ENCODE assay signal across 1 cellular context in genomic region chr5:2696156-2696807, GRCh38.
TF ChIP-seq lines count a peak whose summit lies in the region.

No MANE protein-coding gene starts in this region.

TF ChIP-seq in H1, 55 proteins besides CTCF, POLR2A, EP300 and RAD21:
- TF ChIP-seq BACH1 (IDR thresholded peaks at IDR 0.05; ENCODE audit: low read length) (no peak), KDM4A (IDR thresholded peaks at IDR 0.05; ENCODE audit: low read depth, low read length, severe bottlenecking) (no peak), SUZ12 (IDR thresholded peaks at IDR 0.05; ENCODE audit: low read length) (no peak), ATF3 (IDR thresholded peaks at IDR 0.05; ENCODE audit: insufficient read depth, low read depth, low read length) (no peak), CHD2 (IDR thresholded peaks at IDR 0.05; ENCODE audit: low read length) (no peak), PHF8 (conservative IDR thresholded peaks at IDR 0.05; ENCODE audit: low read depth, low read length) (no peak), CBX5 (IDR thresholded peaks at IDR 0.05; ENCODE audit: low read depth, low read length) (no peak), EGR1 (IDR thresholded peaks at IDR 0.05; ENCODE audit: borderline replicate concordance, low read depth, low read length) (no peak)
- TF ChIP-seq, protein P1, sequence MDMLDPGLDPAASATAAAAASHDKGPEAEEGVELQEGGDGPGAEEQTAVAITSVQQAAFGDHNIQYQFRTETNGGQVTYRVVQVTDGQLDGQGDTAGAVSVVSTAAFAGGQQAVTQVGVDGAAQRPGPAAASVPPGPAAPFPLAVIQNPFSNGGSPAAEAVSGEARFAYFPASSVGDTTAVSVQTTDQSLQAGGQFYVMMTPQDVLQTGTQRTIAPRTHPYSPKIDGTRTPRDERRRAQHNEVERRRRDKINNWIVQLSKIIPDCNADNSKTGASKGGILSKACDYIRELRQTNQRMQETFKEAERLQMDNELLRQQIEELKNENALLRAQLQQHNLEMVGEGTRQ (IDR thresholded peaks at IDR 0.05; ENCODE audit: low read length): no peak
